In genomic region chr12:132262256-132263060, GRCh38 we compare ENCODE assay signal across 1 cellular context.
TF ChIP-seq lines count a peak whose summit lies in the region.

No MANE protein-coding gene starts in this region.

TF ChIP-seq in K562, 482 proteins besides CTCF, POLR2A, EP300 and RAD21 (continued from another document):
- TF ChIP-seq, protein P1, sequence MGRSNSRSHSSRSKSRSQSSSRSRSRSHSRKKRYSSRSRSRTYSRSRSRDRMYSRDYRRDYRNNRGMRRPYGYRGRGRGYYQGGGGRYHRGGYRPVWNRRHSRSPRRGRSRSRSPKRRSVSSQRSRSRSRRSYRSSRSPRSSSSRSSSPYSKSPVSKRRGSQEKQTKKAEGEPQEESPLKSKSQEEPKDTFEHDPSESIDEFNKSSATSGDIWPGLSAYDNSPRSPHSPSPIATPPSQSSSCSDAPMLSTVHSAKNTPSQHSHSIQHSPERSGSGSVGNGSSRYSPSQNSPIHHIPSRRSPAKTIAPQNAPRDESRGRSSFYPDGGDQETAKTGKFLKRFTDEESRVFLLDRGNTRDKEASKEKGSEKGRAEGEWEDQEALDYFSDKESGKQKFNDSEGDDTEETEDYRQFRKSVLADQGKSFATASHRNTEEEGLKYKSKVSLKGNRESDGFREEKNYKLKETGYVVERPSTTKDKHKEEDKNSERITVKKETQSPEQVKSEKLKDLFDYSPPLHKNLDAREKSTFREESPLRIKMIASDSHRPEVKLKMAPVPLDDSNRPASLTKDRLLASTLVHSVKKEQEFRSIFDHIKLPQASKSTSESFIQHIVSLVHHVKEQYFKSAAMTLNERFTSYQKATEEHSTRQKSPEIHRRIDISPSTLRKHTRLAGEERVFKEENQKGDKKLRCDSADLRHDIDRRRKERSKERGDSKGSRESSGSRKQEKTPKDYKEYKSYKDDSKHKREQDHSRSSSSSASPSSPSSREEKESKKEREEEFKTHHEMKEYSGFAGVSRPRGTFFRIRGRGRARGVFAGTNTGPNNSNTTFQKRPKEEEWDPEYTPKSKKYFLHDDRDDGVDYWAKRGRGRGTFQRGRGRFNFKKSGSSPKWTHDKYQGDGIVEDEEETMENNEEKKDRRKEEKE (IDR thresholded peaks at IDR 0.05; ENCODE audit: borderline replicate concordance in 1 of 2, control insufficient read depth in 1 of 2, low read depth in 2 of 2, low read length in 1 of 2): no peak
- TF ChIP-seq ZNF3 (CRISPR knock-in tag; IDR thresholded peaks at IDR 0.05): no peak
- TF ChIP-seq ZNF146 (CRISPR knock-in tag; IDR thresholded peaks at IDR 0.05; ENCODE audit: unreplicated experiment): no peak
- TF ChIP-seq ZNF445 (CRISPR knock-in tag; IDR thresholded peaks at IDR 0.05; ENCODE audit: low read depth): no peak
- TF ChIP-seq C11orf30 (IDR thresholded peaks at IDR 0.05; ENCODE audit: low read depth): no peak
- no peak for TF ChIP-seq SMAD1 (IDR thresholded peaks at IDR 0.05; ENCODE audit: low read depth, low read length, partially characterized antibody)
- TF ChIP-seq TFE3 (CRISPR knock-in tag; IDR thresholded peaks at IDR 0.05): no peak
- no peak for TF ChIP-seq RREB1 (CRISPR knock-in tag; IDR thresholded peaks at IDR 0.05)
- TF ChIP-seq ZNF175 (CRISPR knock-in tag; IDR thresholded peaks at IDR 0.05; ENCODE audit: low read depth): no peak
